2 cellular contexts compared by ENCODE assay signal in the genomic region with DNA sequence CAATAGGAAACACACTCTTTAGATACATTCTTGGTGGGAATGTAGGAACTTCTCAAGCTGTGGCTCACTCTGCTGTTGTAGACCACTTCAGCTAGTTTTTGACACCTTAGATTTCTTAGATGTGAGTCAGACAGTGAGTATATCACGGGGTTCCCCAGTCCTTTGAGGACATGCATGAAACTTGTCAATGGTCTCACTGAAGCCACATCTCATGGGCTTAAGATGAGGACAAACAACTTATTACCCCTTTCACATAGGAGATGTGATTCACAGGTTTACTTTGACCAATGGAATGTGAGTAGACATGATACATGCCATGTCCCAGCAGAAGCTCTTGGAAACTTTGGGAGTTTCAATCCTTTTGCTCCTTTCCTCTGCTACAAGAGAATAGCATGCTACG.
TF ChIP-seq lines count a peak whose summit lies in the region.

No MANE protein-coding gene starts in this region.

TF ChIP-seq in IMR-90, 13 proteins besides CTCF, POLR2A, EP300 and RAD21 (continued from another document):
- TF ChIP-seq RCOR1 (IDR thresholded peaks at IDR 0.05; ENCODE audit: insufficient replicate concordance, low read length) (no peak), FOS (IDR thresholded peaks at IDR 0.05; ENCODE audit: low read depth, low read length) (no peak), CEBPB (IDR thresholded peaks at IDR 0.05; ENCODE audit: low read depth, low read length) (no peak), BHLHE40 (IDR thresholded peaks at IDR 0.05; ENCODE audit: low read depth, low read length) (no peak)
- TF ChIP-seq, protein P1, sequence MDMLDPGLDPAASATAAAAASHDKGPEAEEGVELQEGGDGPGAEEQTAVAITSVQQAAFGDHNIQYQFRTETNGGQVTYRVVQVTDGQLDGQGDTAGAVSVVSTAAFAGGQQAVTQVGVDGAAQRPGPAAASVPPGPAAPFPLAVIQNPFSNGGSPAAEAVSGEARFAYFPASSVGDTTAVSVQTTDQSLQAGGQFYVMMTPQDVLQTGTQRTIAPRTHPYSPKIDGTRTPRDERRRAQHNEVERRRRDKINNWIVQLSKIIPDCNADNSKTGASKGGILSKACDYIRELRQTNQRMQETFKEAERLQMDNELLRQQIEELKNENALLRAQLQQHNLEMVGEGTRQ (IDR thresholded peaks at IDR 0.05; ENCODE audit: low read depth, low read length): no peak

TF ChIP-seq in HEK293T, 16 proteins besides CTCF, POLR2A, EP300 and RAD21 (continued from another document):
- no peak for TF ChIP-seq ELF4 (IDR thresholded peaks at IDR 0.05)
- TF ChIP-seq FOXA1 (IDR thresholded peaks at IDR 0.05): no peak
- TF ChIP-seq SUZ12 (IDR thresholded peaks at IDR 0.05): no peak
- no peak for TF ChIP-seq L3MBTL2 (conservative IDR thresholded peaks at IDR 0.05)
- no peak for TF ChIP-seq HDGF (IDR thresholded peaks at IDR 0.05; ENCODE audit: borderline replicate concordance)
- no peak for TF ChIP-seq LEF1 (IDR thresholded peaks at IDR 0.05; ENCODE audit: borderline replicate concordance)
- TF ChIP-seq CTBP1 (IDR thresholded peaks at IDR 0.05; ENCODE audit: borderline replicate concordance): no peak
- TF ChIP-seq SP1 (IDR thresholded peaks at IDR 0.05): no peak
- no peak for TF ChIP-seq NFRKB (IDR thresholded peaks at IDR 0.05)
- TF ChIP-seq BHLHE40 (IDR thresholded peaks at IDR 0.05; ENCODE audit: borderline replicate concordance): no peak
- no peak for TF ChIP-seq TARDBP (IDR thresholded peaks at IDR 0.05)
